Comparison of ENCODE assay signal across 1 cellular context in the genomic region with DNA sequence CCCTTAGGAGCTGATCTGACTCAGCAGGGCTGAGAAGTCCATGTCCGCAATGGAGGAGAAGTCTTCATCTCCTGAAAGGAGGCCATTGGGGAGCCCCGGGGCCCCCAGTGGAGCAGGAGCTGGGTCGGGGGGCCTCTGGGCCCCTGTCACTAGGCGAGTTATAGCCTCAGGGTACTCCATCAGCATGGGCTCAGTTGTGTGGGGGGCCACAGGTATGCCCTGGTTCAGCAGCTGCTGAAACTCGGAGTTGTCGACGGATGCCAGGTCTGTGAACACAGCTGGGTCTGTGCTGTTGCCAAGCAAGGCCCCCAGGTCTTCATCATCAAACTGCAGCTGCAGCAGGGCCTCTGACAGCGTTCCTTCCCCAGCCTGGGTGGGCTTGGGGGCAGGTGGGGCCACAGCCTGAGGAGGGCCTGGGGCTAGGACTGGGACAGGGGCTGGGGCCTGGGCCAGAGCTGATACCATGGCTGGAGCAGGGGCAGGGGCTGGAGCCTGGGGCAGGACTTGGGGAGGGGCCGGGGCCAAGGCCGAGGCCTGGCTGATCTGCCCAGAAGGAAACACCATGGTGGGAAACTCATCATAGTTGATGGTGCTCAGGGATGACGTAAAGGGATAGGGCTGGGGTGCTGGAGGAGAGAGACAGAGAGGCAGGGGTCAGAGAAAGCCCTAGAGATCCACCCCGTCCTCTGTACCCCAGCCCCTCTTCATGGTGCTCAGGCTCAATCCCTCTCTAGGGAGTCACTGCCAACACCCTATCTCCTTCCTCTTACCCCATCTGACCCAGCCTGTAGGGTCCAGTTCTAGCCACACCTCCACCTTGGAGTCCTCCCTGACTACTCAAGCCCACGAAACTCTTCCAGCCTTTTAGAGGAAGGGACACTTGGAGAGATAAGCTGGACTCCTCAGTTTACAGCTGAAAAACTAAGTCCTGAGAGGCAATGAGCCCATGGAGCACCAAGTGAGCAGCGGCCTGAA.
TF ChIP-seq lines count a peak whose summit lies in the region.

No MANE protein-coding gene starts in this region.

TF ChIP-seq in endothelial cell of umbilical vein, 7 proteins besides CTCF, POLR2A, EP300 and RAD21:
- TF ChIP-seq POLR2AphosphoS5 (IDR thresholded peaks at IDR 0.05; ENCODE audit: insufficient read depth, low read depth, low read length) (peak; percentile 33), EZH2 (IDR thresholded peaks at IDR 0.05; ENCODE audit: borderline replicate concordance, low read depth, low read length, severe bottlenecking) (no peak), JUN (IDR thresholded peaks at IDR 0.05; ENCODE audit: borderline replicate concordance, insufficient read depth, insufficient read length, low read depth) (no peak)
